In the genomic region with DNA sequence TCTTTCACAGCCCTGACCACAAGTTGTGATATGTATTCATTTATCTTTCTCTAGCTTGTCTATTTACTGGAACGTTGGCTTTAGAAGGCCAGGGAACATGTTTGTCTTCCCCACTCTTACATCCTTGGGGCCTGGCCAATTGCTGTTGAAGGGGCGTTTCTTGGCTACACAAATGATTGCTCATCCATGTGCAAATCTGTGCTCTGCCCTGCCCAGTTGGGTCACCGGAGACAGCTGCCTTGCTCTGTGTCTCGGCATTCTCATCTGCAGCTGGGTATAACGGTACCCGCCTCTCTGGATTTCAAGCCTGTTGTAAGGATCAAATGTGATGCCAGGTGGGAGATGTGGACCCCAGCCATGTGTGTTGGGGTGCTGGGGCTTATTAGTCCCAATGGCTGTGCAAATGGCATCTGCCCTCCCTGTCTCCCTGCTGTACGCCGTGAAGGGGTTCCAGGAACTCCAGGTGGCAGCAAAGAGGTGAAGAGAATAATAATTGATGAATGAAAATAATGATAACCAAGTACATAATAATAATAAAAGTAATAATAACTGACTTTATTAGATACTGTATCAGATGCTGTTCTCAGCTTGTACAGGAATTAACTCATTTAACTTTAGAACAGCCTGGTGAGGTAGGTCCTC, we compare ENCODE assay signal across 10 cellular contexts. TPM values are rescaled to one million over a fixed set of nuclear protein-coding genes. Genes with fewer than 3 reads are reported as not detected.
DNase-seq lines count a peak whose midpoint lies in the region; ATAC-seq, FAIRE-seq and TF ChIP-seq lines count a peak whose summit lies in the region.
"Had no signal": no experiment of that assay in that cellular context is flagged by ENCODE, and none has a peak within 500 bp of the region (broad histone marks: within the 10 kb centered on the region; RNA-seq: fewer than 3 reads in every experiment).

No MANE protein-coding gene starts in this region.

- no peak overlapping the region for H3K4me3 ChIP-seq in A549
- H3K4me3 ChIP-seq in MG63 = no peak overlapping the region
- no peak overlapping the region for H3K4me3 ChIP-seq in lung
- no peak overlapping the region for H3K4me3 ChIP-seq in dorsolateral prefrontal cortex

- no peak for FAIRE-seq in A549 (lab: Jason Lieb, UNC)

- H3K4me3 Mint-ChIP-seq in chondrocyte (ENCODE audit: unreplicated experiment) = no peak overlapping the region

- TF ChIP-seq EP300 in A549 (IDR thresholded peaks at IDR 0.05) = no peak

- intact Hi-C loops in dorsolateral prefrontal cortex (cut with DNase I) = no loop called here

- peaks cover 2% of the 10 kb centered on the region for H3K4me1 Mint-ChIP-seq in chondrocyte (ENCODE audit: low read depth)

- H3K27ac Mint-ChIP-seq in chondrocyte (ENCODE audit: unreplicated experiment) = no peak overlapping the region

- DNase-seq in A549 (ENCODE audit: low read depth in 1 of 2, low spot score in 1 of 2) = peak in 1 of 2 experiments; percentile 54
- peak; percentile 92 for DNase-seq in MG63
- DNase-seq in chondrocyte (ENCODE audit: low spot score) = no peak
- peak; percentile 63 for DNase-seq in lung (ENCODE audit: low spot score)
- DNase-seq in dorsolateral prefrontal cortex = no peak
- DNase-seq in NCI-H2107 (lab: John Stamatoyannopoulos, UW) = no peak
- DNase-seq: SHP77 had no signal

- WGBS in A549 (ENCODE audit: missing lambda C conversion rate) = 46% methylated on average over 8 of the region's 8 CpGs
- 71 to 83% methylated on average over 8 of the region's 8 CpGs for whole genome bisulfite sequencing in lung, 2 donors

- ATAC-seq in A549 (peak; percentile 36 to 81; a peak in 3 of 6 replicates), lung (ENCODE audit: insufficient read depth, low FRiP score) (no peak), GM21737 (IDR thresholded peaks at IDR 0.05; ENCODE audit: unreplicated experiment) (no peak), GM21529 (IDR thresholded peaks at IDR 0.05; ENCODE audit: unreplicated experiment) (no peak)

- CTCF ChIA-PET in A549 (lab: Yijun Ruan, JAX) = interaction anchor here (0.5 to 4.0 kb wide), 10 partner anchors 11 to 464 kb away, joined by 3 to 28 read pairs (median 3); no protein-coding TSS in a partner anchor

- H3K9me3 ChIP-seq in A549 (no peaks in the 10 kb centered on the region), MG63 (no peaks in the 10 kb centered on the region), lung (ENCODE audit: control insufficient read depth in 2 of 2, insufficient read depth in 1 of 2, low read length in 1 of 2) (no peaks in the 10 kb centered on the region)

- POLR2A ChIA-PET in A549 (lab: Yijun Ruan, JAX) = no interaction called here

- H3K36me3 ChIP-seq in MG63 (no peaks in the 10 kb centered on the region), lung (ENCODE audit: control insufficient read depth in 2 of 2, insufficient read depth in 2 of 2, low read length in 2 of 2) (no peaks in the 10 kb centered on the region)

- no peak for TF ChIP-seq POLR2A in A549 (IDR thresholded peaks at IDR 0.05; ENCODE audit: low read length)

- H3K4me1 ChIP-seq in A549 (peaks cover 13% of the 10 kb centered on the region), lung (ENCODE audit: control insufficient read depth in 2 of 2, insufficient read depth in 2 of 2, low read length in 2 of 2) (peaks cover 0 to 2% of the 10 kb centered on the region in 2 donors)

- H3K4me2 ChIP-seq in A549 = peak overlapping the region; percentile 19; the same call in 2 of the 3 replicates

- H3K27me3 ChIP-seq in MG63 = peaks cover 3% of the 10 kb centered on the region
- H3K27me3 ChIP-seq in lung (ENCODE audit: control insufficient read depth, insufficient read depth) = no peaks in the 10 kb centered on the region
- H3K27me3 ChIP-seq in dorsolateral prefrontal cortex = peaks cover 0 to 37% (median 0%) of the 10 kb centered on the region in 45 donors

- H3K9me3 Mint-ChIP-seq in chondrocyte (ENCODE audit: low read depth) = no peaks in the 10 kb centered on the region

- peak in 1 of 2 experiments; percentile 36; a peak in 2 of 5 replicates for TF ChIP-seq RAD21 in A549 (conservative IDR thresholded peaks at IDR 0.05 in 1 of 2, IDR thresholded peaks at IDR 0.05 in 1 of 2)

- no peaks in the 10 kb centered on the region for H3K36me3 Mint-ChIP-seq in chondrocyte (ENCODE audit: low read depth)

- H3K27ac ChIP-seq in A549 (peak overlapping the region in 1 of 2 experiments; percentile 8; a peak in 1 of 6 replicates), lung (ENCODE audit: low read depth in 1 of 2, low read length in 1 of 2) (no peak overlapping the region), dorsolateral prefrontal cortex (no peak overlapping the region)
- H3K27ac ChIP-seq: C4-2B had no signal

- H3K27me3 Mint-ChIP-seq in chondrocyte (ENCODE audit: low read depth) = peaks cover 40% of the 10 kb centered on the region

- TF ChIP-seq CTCF in A549 (IDR thresholded peaks at IDR 0.05) (peak; percentile 25; the same call in 1 of the 3 replicates), chondrocyte (IDR thresholded peaks at IDR 0.05) (peak; percentile 47), lung (IDR thresholded peaks at IDR 0.05; ENCODE audit: control extremely low read depth, extremely low read depth) (no peak), dorsolateral prefrontal cortex (IDR thresholded peaks at IDR 0.05 in 54 of 56, conservative IDR thresholded peaks at IDR 0.05 in 2 of 56; ENCODE audit: low read depth in 1 of 56, partially characterized antibody in 56 of 56) (no peak)

TF ChIP-seq in A549, 52 proteins besides CTCF, POLR2A, EP300 and RAD21:
- no peak for TF ChIP-seq ZFP36 (IDR thresholded peaks at IDR 0.05; ENCODE audit: borderline replicate concordance, partially characterized antibody)
- TF ChIP-seq SMC3 (IDR thresholded peaks at IDR 0.05) = peak; percentile 26; the same call in 1 of the 3 replicates
TF ChIP-seq in A549: peak in this region for 1.

RNA-seq across cellular contexts. Expression of a gene that starts 24.1 kb away (rescaled TPM):
- polyA plus RNA-seq in A549 (2011; rRNA removed) = 4.6 and 6.6 TPM in 2 replicates
- polyA plus RNA-seq in A549 (2012; cell fraction: cytosol; rRNA removed) = 6.7 and 9.5 TPM in 2 replicates
- polyA plus RNA-seq in A549 (2012; cell fraction: nucleus; rRNA removed) = 17.4 and 28.4 TPM in 2 replicates
- 5.3 to 5.7 TPM (median 5.5 TPM) in 3 replicates for polyA plus RNA-seq in A549 (2017; fragmentation: RNase III; extraction: RNeasy Plus Mini Kit Qiagen cat#74134 plus additional on column Dnase treatment)
- polyA minus RNA-seq in A549 (2011; rRNA and poly(A)+ RNA removed) = 11.0 and 13.6 TPM in 2 replicates
- 42.9 and 86.7 TPM in 2 replicates for total RNA-seq in MG63 (2014; rRNA removed; shearing (Covaris generic); ENCODE audit: low replicate concordance)
- 36.9 to 53.4 TPM (median 51.3 TPM) in 3 replicates for total RNA-seq in chondrocyte
- 10 to 100 TPM; 72.1 to 74.4 TPM for total RNA-seq in lung
- polyA plus RNA-seq in lung = 10 to 100 TPM; 22.7 to 77.3 TPM
- total RNA-seq in dorsolateral prefrontal cortex = 10 to 100 TPM; 22.5 to 97.6 (median 43.5) TPM

Comparison
In these comparisons a context has a peak if more than half of its experiments do, and no peak if none do; other contexts are left out.
1. ATAC-seq: peak in A549 (2 of 2); none in lung (single experiment), GM21737 (single experiment) and GM21529 (single experiment).
2. DNase-seq: peak in MG63 (single experiment) and lung (single experiment); none in chondrocyte (single experiment), dorsolateral prefrontal cortex (0 of 10) and NCI-H2107 (single experiment).
3. CTCF ChIP-seq: peak in A549 (single experiment) and chondrocyte (single experiment); none in lung (single experiment) and dorsolateral prefrontal cortex (0 of 56).